2 cellular contexts compared by ENCODE assay signal in the genomic region with DNA sequence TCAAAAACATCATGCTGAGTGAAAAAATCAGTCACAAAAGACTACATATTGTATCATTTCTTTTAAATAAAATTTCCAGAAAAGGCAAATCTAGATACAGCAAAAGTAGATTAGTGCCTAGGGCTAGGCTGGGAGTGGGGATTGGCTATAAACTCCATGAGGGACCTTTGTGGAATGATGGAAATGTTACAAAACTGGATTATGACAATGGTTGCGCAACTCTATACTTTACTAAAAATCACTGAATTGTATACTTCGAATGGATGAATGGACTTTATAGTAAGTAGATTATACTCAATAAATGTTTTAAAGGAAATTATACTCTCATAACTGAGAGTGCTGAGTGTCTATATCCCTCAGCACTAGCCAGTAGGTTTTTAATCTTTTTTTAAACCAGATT.
TF ChIP-seq lines count a peak whose summit lies in the region.

No MANE protein-coding gene starts in this region.

TF ChIP-seq in HEK293, 187 proteins besides CTCF, POLR2A, EP300 and RAD21 (continued from another document):
- peak; percentile 46; the same call in 1 of the 2 replicates for TF ChIP-seq MZF1 (tag by site-specific recombination; IDR thresholded peaks at IDR 0.05; ENCODE audit: borderline replicate concordance)

TF ChIP-seq in GM12878, 131 proteins besides CTCF, POLR2A, EP300 and RAD21 (continued from another document):
- TF ChIP-seq, protein P1, sequence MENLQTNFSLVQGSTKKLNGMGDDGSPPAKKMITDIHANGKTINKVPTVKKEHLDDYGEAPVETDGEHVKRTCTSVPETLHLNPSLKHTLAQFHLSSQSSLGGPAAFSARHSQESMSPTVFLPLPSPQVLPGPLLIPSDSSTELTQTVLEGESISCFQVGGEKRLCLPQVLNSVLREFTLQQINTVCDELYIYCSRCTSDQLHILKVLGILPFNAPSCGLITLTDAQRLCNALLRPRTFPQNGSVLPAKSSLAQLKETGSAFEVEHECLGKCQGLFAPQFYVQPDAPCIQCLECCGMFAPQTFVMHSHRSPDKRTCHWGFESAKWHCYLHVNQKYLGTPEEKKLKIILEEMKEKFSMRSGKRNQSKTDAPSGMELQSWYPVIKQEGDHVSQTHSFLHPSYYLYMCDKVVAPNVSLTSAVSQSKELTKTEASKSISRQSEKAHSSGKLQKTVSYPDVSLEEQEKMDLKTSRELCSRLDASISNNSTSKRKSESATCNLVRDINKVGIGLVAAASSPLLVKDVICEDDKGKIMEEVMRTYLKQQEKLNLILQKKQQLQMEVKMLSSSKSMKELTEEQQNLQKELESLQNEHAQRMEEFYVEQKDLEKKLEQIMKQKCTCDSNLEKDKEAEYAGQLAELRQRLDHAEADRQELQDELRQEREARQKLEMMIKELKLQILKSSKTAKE (IDR thresholded peaks at IDR 0.05; ENCODE audit: low read depth, poor library complexity, severe bottlenecking), result no peak
- TF ChIP-seq SMC3 (IDR thresholded peaks at IDR 0.05; ENCODE audit: borderline replicate concordance, low read length), result no peak
- TF ChIP-seq RELA (IDR thresholded peaks at IDR 0.05; ENCODE audit: borderline replicate concordance, partially characterized antibody), result no peak
- TF ChIP-seq, protein P2, sequence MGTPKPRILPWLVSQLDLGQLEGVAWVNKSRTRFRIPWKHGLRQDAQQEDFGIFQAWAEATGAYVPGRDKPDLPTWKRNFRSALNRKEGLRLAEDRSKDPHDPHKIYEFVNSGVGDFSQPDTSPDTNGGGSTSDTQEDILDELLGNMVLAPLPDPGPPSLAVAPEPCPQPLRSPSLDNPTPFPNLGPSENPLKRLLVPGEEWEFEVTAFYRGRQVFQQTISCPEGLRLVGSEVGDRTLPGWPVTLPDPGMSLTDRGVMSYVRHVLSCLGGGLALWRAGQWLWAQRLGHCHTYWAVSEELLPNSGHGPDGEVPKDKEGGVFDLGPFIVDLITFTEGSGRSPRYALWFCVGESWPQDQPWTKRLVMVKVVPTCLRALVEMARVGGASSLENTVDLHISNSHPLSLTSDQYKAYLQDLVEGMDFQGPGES (IDR thresholded peaks at IDR 0.05), result no peak
- peak in 1 of 2 experiments; percentile 64; a peak in 1 of 4 replicates for TF ChIP-seq CEBPB (IDR thresholded peaks at IDR 0.05; ENCODE audit: borderline replicate concordance in 1 of 2, low read depth in 2 of 2, low read length in 2 of 2)
- no peak for TF ChIP-seq TBL1XR1 (IDR thresholded peaks at IDR 0.05; ENCODE audit: low read depth, low read length)
- no peak for TF ChIP-seq ZNF384 (IDR thresholded peaks at IDR 0.05; ENCODE audit: borderline replicate concordance, low read depth, low read length)
- TF ChIP-seq JUNB (IDR thresholded peaks at IDR 0.05), result no peak
